3 cellular contexts compared by ENCODE assay signal in the genomic region with DNA sequence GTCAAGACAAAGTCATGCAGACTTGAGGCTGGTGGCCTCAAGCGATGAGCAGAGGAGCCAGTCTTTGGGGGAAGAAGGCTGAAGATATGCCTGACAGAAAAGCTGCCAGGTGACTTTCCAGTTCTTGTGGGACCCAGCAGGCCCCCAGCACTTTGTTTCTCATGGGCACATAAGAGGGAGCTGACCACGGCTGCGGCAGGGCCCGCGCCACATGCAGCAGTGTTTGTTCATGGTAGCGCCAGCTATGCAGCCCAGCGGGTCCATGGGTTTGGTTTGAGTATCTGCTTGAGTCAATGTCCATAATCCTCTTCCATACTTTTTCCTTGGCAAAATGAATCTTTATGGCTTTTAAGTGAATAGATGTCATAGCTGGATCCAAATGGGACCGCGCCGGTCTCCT.
"Had no signal": no experiment of that assay in that cellular context is flagged by ENCODE, and none has a peak within 500 bp of the region (broad histone marks: within the 10 kb centered on the region; RNA-seq: fewer than 3 reads in every experiment).

No MANE protein-coding gene starts in this region.

- H3K4me3 ChIP-seq: GM12878 had no signal

- DNase-seq: GDM1, GF-D8 had no signal

- ATAC-seq: GM12878 had no signal
